Comparison of ENCODE assay signal across 22 cellular contexts in the genomic region with DNA sequence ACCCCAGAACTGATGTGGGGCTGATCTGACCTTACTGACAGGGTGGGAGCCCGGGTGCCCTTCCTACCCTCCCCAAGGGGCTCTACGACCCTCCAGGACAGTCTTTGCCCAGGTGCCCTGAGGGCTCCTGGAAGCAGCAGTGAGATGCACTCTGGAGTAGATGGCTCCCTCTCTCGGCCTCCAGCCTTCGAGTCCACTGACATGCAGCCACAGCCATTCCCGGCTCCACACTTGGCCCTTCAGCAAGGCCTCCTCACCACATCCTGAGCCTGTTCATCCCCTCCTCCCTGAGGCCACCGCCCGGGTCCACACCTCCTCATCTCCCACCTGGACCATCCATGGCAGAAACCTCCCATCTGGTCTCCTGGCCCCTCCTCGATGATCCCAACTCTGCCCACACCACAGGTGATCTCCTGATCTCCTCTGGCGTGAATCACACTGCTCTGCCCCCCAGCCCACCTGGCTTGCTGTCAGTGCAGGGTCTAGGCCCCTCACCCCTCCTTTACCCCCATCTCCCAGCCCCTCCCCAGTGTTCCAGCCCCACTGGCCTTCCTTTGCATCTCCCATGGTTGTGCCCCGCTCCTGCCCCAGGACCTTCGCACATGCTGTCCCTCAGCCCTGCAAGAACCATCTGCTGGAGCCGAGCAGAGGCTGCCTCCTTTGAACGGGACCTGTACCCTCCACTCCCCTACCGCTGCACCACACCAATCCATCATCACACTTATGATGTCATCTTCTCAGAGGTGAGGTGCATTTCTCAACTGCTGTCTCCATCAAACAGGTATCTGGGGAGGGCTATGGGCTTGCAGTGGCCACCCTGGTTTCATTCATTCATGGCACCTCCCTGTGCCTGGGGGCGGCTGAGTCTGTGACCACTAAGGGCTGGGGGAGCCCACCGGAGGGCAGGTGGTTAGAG. TPM values are rescaled to one million over a fixed set of nuclear protein-coding genes. Genes with fewer than 3 reads are reported as not detected.
DNase-seq lines count a peak whose midpoint lies in the region; ATAC-seq and TF ChIP-seq lines count a peak whose summit lies in the region.
"Had no signal": no experiment of that assay in that cellular context is flagged by ENCODE, and none has a peak within 500 bp of the region (broad histone marks: within the 10 kb centered on the region; RNA-seq: fewer than 3 reads in every experiment).

No MANE protein-coding gene starts in this region.

- H3K9me3 ChIP-seq in WERI-Rb-1 (ENCODE audit: severe bottlenecking), result peaks cover 10% of the 10 kb centered on the region
- H3K9me3 ChIP-seq: colonic mucosa had no signal

- H3K36me3 ChIP-seq in WERI-Rb-1, result no peaks in the 10 kb centered on the region
- H3K36me3 ChIP-seq: colonic mucosa, MG63, upper lobe of left lung had no signal

- DNase-seq in DMS53 (lab: John Stamatoyannopoulos, UW) (peak; percentile 17), DMS53 treated with DMSO at 0.1 percent for 48 hours (lab: John Stamatoyannopoulos, UW; ENCODE audit: unreplicated experiment) (no peak), AG09309 (ENCODE audit: low read depth) (no peak), WERI-Rb-1 (no peak), left lobe of liver (ENCODE audit: low spot score) (no peak), NCI-H187 treated with DMSO at 0.1 percent for 48 hours (lab: John Stamatoyannopoulos, UW) (no peak), GM20000 (ENCODE audit: low spot score) (no peak)
- DNase-seq: activated CD4-positive, alpha-beta T cell treated with anti-CD3 and anti-CD28 coated beads, Interleukin-2, amount 50 U/mL, for 48 hours; activated T-cell treated with anti-CD3 and anti-CD28 coated beads, Interleukin-2, amount 50 U/mL, for 48 hours; colonic mucosa; GOT3; MG63; NCI-H1436 treated with DMSO at 0.1 percent for 48 hours; NCI-H774; stimulated activated CD4-positive, alpha-beta T cell treated with anti-CD3 and anti-CD28 coated beads, Interleukin-4, amount 100 ng/mL, for 1 hour; upper lobe of left lung had no signal

- peak; percentile 15 for TF ChIP-seq CTCF in AG09309 (IDR thresholded peaks at IDR 0.05; ENCODE audit: control insufficient read depth, insufficient read depth, low read depth, low read length, missing control alignments)
- TF ChIP-seq CTCF in WERI-Rb-1 (IDR thresholded peaks at IDR 0.05; ENCODE audit: low read depth, low read length), result 0 out of 2 replicates have a peak, but pooled peaks have one; percentile 9
- no peak for TF ChIP-seq CTCF in GM20000 (IDR thresholded peaks at IDR 0.05; ENCODE audit: extremely low read depth, missing control alignments)

- no peak overlapping the region for H3K4me3 ChIP-seq in AG09309 (ENCODE audit: control insufficient read depth, low read depth, low read length)
- no peak overlapping the region for H3K4me3 ChIP-seq in WERI-Rb-1 (ENCODE audit: low read depth, low read length)
- H3K4me3 ChIP-seq: colonic mucosa, lung, MG63, SK-N-MC, upper lobe of left lung had no signal

- ATAC-seq in left lobe of liver, result peak; percentile 43
- ATAC-seq in GM21619 (IDR thresholded peaks at IDR 0.05; ENCODE audit: unreplicated experiment), result no peak
- ATAC-seq: activated naive CD4-positive, alpha-beta T cell treated with anti-CD3 and anti-CD28 coated beads, Interleukin-2, amount 50 U/mL, for 72 hours had no signal

- H3K27ac ChIP-seq in WERI-Rb-1, result no peak overlapping the region
- H3K27ac ChIP-seq: 22Rv1, colonic mucosa, SK-N-MC, upper lobe of left lung had no signal

- no peaks in the 10 kb centered on the region for H3K27me3 ChIP-seq in WERI-Rb-1 (ENCODE audit: insufficient read depth, low read depth, severe bottlenecking)
- H3K27me3 ChIP-seq: colonic mucosa, MG63, upper lobe of left lung had no signal

RNA-seq across cellular contexts. Expression of gene SOCS1, which starts 44.7 kb away (rescaled TPM):
- total RNA-seq in left lobe of liver, result 0.91 TPM

RNA-seq across cellular contexts. Expression of gene TNP2, which starts 57.8 kb away (rescaled TPM):
- total RNA-seq in left lobe of liver, result not detected
- total RNA-seq: activated naive CD4-positive, alpha-beta T cell treated with anti-CD3 and anti-CD28 coated beads, Interleukin-2, amount 50 U/mL, for 72 hours; colonic mucosa; lung; skeletal muscle tissue; upper lobe of left lung had no signal
